ENCODE assay signal across 1 cellular context in the genomic region with DNA sequence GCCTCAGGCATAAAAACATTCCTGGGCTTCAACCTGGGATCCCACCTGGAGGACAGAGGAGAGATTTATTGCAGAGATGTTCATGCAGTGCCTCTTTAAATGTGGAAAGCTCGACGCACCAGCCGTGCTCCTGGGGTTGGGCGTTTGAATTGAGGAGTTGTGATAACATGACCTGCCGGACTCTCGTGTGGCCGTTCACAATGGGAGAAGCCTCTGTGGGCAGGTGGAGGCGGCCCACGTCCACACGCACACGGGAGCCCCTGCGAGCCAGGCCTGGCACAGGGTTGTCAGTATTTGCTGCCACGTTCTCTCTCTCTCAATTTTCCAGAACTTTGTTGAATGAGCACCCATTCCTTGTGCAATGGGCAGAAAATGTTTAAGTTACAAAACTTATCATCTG.
TF ChIP-seq lines count a peak whose summit lies in the region.

No MANE protein-coding gene starts in this region.

TF ChIP-seq in HCT116, 20 proteins besides CTCF, POLR2A, EP300 and RAD21 (continued from another document):
- TF ChIP-seq REST (IDR thresholded peaks at IDR 0.05; ENCODE audit: low read depth) (no peak), FOSL1 (IDR thresholded peaks at IDR 0.05; ENCODE audit: low read depth) (no peak), CEBPB (IDR thresholded peaks at IDR 0.05; ENCODE audit: low read depth) (no peak), ELF1 (IDR thresholded peaks at IDR 0.05; ENCODE audit: borderline replicate concordance, low read depth) (no peak), EGR1 (IDR thresholded peaks at IDR 0.05; ENCODE audit: low read depth) (no peak), SP1 (IDR thresholded peaks at IDR 0.05; ENCODE audit: low read depth) (no peak), JUND (IDR thresholded peaks at IDR 0.05) (no peak), ZFX (IDR thresholded peaks at IDR 0.05) (no peak), ATF3 (IDR thresholded peaks at IDR 0.05) (no peak), POLR2AphosphoS5 (IDR thresholded peaks at IDR 0.05; ENCODE audit: low read depth, low read length) (no peak), EZH2 (IDR thresholded peaks at IDR 0.05) (no peak)
- TF ChIP-seq, protein P1, sequence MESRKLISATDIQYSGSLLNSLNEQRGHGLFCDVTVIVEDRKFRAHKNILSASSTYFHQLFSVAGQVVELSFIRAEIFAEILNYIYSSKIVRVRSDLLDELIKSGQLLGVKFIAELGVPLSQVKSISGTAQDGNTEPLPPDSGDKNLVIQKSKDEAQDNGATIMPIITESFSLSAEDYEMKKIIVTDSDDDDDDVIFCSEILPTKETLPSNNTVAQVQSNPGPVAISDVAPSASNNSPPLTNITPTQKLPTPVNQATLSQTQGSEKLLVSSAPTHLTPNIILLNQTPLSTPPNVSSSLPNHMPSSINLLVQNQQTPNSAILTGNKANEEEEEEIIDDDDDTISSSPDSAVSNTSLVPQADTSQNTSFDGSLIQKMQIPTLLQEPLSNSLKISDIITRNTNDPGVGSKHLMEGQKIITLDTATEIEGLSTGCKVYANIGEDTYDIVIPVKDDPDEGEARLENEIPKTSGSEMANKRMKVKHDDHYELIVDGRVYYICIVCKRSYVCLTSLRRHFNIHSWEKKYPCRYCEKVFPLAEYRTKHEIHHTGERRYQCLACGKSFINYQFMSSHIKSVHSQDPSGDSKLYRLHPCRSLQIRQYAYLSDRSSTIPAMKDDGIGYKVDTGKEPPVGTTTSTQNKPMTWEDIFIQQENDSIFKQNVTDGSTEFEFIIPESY (IDR thresholded peaks at IDR 0.05; ENCODE audit: extremely low read depth, insufficient replicate concordance, low read length) = no peak
